In the genomic region with DNA sequence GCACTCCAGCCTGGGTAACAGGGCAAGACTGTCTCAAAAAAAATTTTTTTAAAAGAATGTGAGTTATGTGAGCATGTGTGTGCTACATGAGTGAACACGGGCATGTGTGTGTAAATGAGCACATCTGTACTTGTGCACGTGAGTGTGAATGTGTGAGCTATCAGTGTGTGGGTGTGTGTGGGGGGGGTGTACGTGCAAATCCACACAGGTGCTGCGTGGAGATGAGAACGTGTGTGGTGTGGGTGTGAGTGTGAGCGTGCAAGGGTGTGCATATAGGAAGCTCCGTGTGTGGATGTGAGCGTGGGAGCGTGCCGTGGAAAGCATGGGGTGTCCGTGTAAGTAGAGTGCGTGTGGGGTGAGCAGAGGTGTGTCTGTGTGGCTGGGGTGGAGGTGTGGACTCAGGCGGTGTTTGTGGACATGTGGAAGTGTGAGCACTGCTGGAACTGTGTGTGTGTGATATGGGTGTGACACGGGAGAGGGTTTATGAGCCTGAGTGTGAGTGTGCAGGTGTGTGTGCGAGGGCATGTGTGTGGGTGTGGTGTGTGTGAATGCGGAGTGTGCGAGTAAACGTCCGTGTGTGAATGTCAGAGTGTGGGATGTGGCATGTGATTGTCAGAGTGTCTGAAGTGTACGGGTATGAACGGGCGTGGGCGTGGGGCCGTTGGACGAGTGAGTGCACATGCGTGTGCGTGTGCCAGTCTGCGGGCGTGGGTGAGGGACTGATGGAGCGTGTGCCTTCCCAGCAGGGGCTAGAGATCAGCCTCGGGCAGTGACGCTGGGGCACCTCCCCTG, we compare ENCODE assay signal across 1 cellular context.
TF ChIP-seq lines count a peak whose summit lies in the region.

No MANE protein-coding gene starts in this region.

TF ChIP-seq in GM12878, 131 proteins besides CTCF, POLR2A, EP300 and RAD21:
- TF ChIP-seq, protein P1, sequence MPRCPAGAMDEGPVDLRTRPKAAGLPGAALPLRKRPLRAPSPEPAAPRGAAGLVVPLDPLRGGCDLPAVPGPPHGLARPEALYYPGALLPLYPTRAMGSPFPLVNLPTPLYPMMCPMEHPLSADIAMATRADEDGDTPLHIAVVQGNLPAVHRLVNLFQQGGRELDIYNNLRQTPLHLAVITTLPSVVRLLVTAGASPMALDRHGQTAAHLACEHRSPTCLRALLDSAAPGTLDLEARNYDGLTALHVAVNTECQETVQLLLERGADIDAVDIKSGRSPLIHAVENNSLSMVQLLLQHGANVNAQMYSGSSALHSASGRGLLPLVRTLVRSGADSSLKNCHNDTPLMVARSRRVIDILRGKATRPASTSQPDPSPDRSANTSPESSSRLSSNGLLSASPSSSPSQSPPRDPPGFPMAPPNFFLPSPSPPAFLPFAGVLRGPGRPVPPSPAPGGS (IDR thresholded peaks at IDR 0.05; ENCODE audit: borderline replicate concordance, insufficient read depth, low read depth, low read length, poor library complexity, severe bottlenecking) = peak; percentile 74
- TF ChIP-seq SMAD1 (IDR thresholded peaks at IDR 0.05; ENCODE audit: low read depth, partially characterized antibody) (no peak), FOXM1 (IDR thresholded peaks at IDR 0.05; ENCODE audit: low read depth, low read length) (no peak), PBX3 (IDR thresholded peaks at IDR 0.05; ENCODE audit: insufficient replicate concordance, low read depth, low read length) (peak; percentile 36), TCF3 (IDR thresholded peaks at IDR 0.05; ENCODE audit: borderline replicate concordance, insufficient read depth, low read depth, low read length) (peak; percentile 45)
